23 cellular contexts compared by ENCODE assay signal in genomic region chr12:111936869-111937268, GRCh38.
DNase-seq lines count a peak whose midpoint lies in the region; ATAC-seq and TF ChIP-seq lines count a peak whose summit lies in the region.
"Had no signal": no experiment of that assay in that cellular context is flagged by ENCODE, and none has a peak within 500 bp of the region (broad histone marks: within the 10 kb centered on the region; RNA-seq: fewer than 3 reads in every experiment).

No MANE protein-coding gene starts in this region.

- TF ChIP-seq CTCF in chondrocyte (IDR thresholded peaks at IDR 0.05) = no peak
- TF ChIP-seq CTCF in esophagus muscularis mucosa (IDR thresholded peaks at IDR 0.05) = no peak

- H3K9me3 ChIP-seq in esophagus muscularis mucosa (no peaks in the 10 kb centered on the region), muscle layer of duodenum (ENCODE audit: control insufficient read depth in 1 of 2, low read length in 2 of 2) (no peaks in the 10 kb centered on the region), stomach smooth muscle (ENCODE audit: control insufficient read depth in 2 of 2, low read length in 2 of 2) (no peaks in the 10 kb centered on the region)
- H3K9me3 ChIP-seq: HAP-1, MG63 had no signal

- no peaks in the 10 kb centered on the region for H3K36me3 Mint-ChIP-seq in chondrocyte (ENCODE audit: low read depth)
- H3K36me3 Mint-ChIP-seq in activated CD8-positive, alpha-beta memory T cell treated with anti-CD3 and anti-CD28 coated beads, Interleukin-2, amount 10 ng/mL, durations not matched to agents 7 days and 5 days = no peaks in the 10 kb centered on the region

- DNase-seq in chondrocyte (ENCODE audit: low spot score) (no peak), esophagus muscularis mucosa (ENCODE audit: extremely low spot score) (no peak), NCI-H1092 (lab: John Stamatoyannopoulos, UW) (no peak), NCI-H146 treated with DMSO at 0.1 percent for 48 hours (lab: John Stamatoyannopoulos, UW; ENCODE audit: unreplicated experiment) (no peak)
- DNase-seq in activated CD8-positive, alpha-beta memory T cell treated with anti-CD3 and anti-CD28 coated beads, Interleukin-2, amount 10 ng/mL, durations not matched to agents 7 days and 5 days = no peak
- DNase-seq: CD4-positive, CD25-positive, alpha-beta regulatory T cell; COR-L47; DMS 273 treated with DMSO at 0.1 percent for 48 hours; DND-41; MG63; NCI-H1417 treated with DMSO at 0.1 percent for 48 hours; NCI-H187 treated with DMSO at 0.1 percent for 48 hours; NCI-H2107; NCI-H446 treated with DMSO at 0.1 percent for 48 hours had no signal

- no peaks in the 10 kb centered on the region for H3K9me3 Mint-ChIP-seq in chondrocyte (ENCODE audit: low read depth)
- H3K9me3 Mint-ChIP-seq in activated CD8-positive, alpha-beta memory T cell treated with anti-CD3 and anti-CD28 coated beads, Interleukin-2, amount 10 ng/mL, durations not matched to agents 7 days and 5 days (ENCODE audit: low read depth) = no peaks in the 10 kb centered on the region
- H3K9me3 Mint-ChIP-seq: GM23338 had no signal

- H3K36me3 ChIP-seq in esophagus muscularis mucosa (peaks cover 2 to 10% (median 5%) of the 10 kb centered on the region in 4 donors), muscle layer of duodenum (ENCODE audit: control insufficient read depth in 1 of 2, insufficient read depth in 2 of 2, low read length in 2 of 2) (no peaks in the 10 kb centered on the region), stomach smooth muscle (ENCODE audit: control insufficient read depth in 2 of 2, insufficient read depth in 2 of 2, low read length in 2 of 2) (no peaks in the 10 kb centered on the region)
- H3K36me3 ChIP-seq: HAP-1, MG63 had no signal

- CTCF ChIA-PET in activated CD8-positive, alpha-beta memory T cell treated with anti-CD3 and anti-CD28 coated beads, Interleukin-2, amount 10 ng/mL, durations not matched to agents 7 days and 5 days (lab: Charles Lee) = interaction anchor here (1.0 kb wide), 1 partner anchor 406 kb away, joined by 3 read pairs; no protein-coding TSS in a partner anchor

- peaks cover 6 to 19% (median 15%) of the 10 kb centered on the region in 4 donors for H3K4me1 ChIP-seq in esophagus muscularis mucosa
- no peaks in the 10 kb centered on the region for H3K4me1 ChIP-seq in muscle layer of duodenum (ENCODE audit: control insufficient read depth in 1 of 2, insufficient read depth in 2 of 2, low read length in 2 of 2)
- H3K4me1 ChIP-seq in stomach smooth muscle (ENCODE audit: control insufficient read depth, insufficient read depth, low read length) = no peaks in the 10 kb centered on the region
- H3K4me1 ChIP-seq: HAP-1 had no signal

- no peak for TF ChIP-seq POLR2A in esophagus muscularis mucosa (IDR thresholded peaks at IDR 0.05; ENCODE audit: low read depth)

- peak overlapping the region in 1 of 4 donors; percentile 4 for H3K4me3 ChIP-seq in esophagus muscularis mucosa
- H3K4me3 ChIP-seq in muscle layer of duodenum (ENCODE audit: low read depth in 1 of 2, low read length in 2 of 2) = no peak overlapping the region
- H3K4me3 ChIP-seq in stomach smooth muscle (ENCODE audit: low read length in 2 of 2) = peak overlapping the region in 1 of 2 donors; percentile 1
- H3K4me3 ChIP-seq: GM12878, GM23338, HAP-1, K562, MG63 had no signal

- H3K27me3 ChIP-seq in esophagus muscularis mucosa (no peaks in the 10 kb centered on the region), muscle layer of duodenum (ENCODE audit: low read depth, low read length) (no peaks in the 10 kb centered on the region), stomach smooth muscle (ENCODE audit: control insufficient read depth in 1 of 2, insufficient read depth in 2 of 2, low read length in 2 of 2) (no peaks in the 10 kb centered on the region)
- H3K27me3 ChIP-seq: MG63 had no signal

- no peak overlapping the region for H3K4me3 Mint-ChIP-seq in chondrocyte (ENCODE audit: unreplicated experiment)
- H3K4me3 Mint-ChIP-seq in activated CD8-positive, alpha-beta memory T cell treated with anti-CD3 and anti-CD28 coated beads, Interleukin-2, amount 10 ng/mL, durations not matched to agents 7 days and 5 days = no peak overlapping the region
- H3K4me3 Mint-ChIP-seq: CD4-positive, CD25-positive, alpha-beta regulatory T cell; GM23338 had no signal

- TF ChIP-seq EP300 in esophagus muscularis mucosa (IDR thresholded peaks at IDR 0.05) = no peak

- H3K4me1 Mint-ChIP-seq in chondrocyte (ENCODE audit: low read depth) = peaks cover 19% of the 10 kb centered on the region
- H3K4me1 Mint-ChIP-seq in activated CD8-positive, alpha-beta memory T cell treated with anti-CD3 and anti-CD28 coated beads, Interleukin-2, amount 10 ng/mL, durations not matched to agents 7 days and 5 days = no peaks in the 10 kb centered on the region

- no peak overlapping the region for H3K9ac ChIP-seq in stomach smooth muscle (ENCODE audit: low read length in 2 of 2)

- intact Hi-C loops in esophagus muscularis mucosa (cut with DNase I) = no loop called here

- no peaks in the 10 kb centered on the region for H3K27me3 Mint-ChIP-seq in chondrocyte (ENCODE audit: low read depth)
- no peaks in the 10 kb centered on the region for H3K27me3 Mint-ChIP-seq in activated CD8-positive, alpha-beta memory T cell treated with anti-CD3 and anti-CD28 coated beads, Interleukin-2, amount 10 ng/mL, durations not matched to agents 7 days and 5 days
- H3K27me3 Mint-ChIP-seq: CD4-positive, CD25-positive, alpha-beta regulatory T cell had no signal

- H3K27ac Mint-ChIP-seq in chondrocyte (ENCODE audit: unreplicated experiment) = peak overlapping the region; percentile 87
- H3K27ac Mint-ChIP-seq in activated CD8-positive, alpha-beta memory T cell treated with anti-CD3 and anti-CD28 coated beads, Interleukin-2, amount 10 ng/mL, durations not matched to agents 7 days and 5 days = no peak overlapping the region
- H3K27ac Mint-ChIP-seq: CD4-positive, CD25-positive, alpha-beta regulatory T cell; GM23338 had no signal

- ATAC-seq in activated CD8-positive, alpha-beta memory T cell treated with anti-CD3 and anti-CD28 coated beads, Interleukin-2, amount 10 ng/mL, durations not matched to agents 7 days and 5 days = no peak
- ATAC-seq: GM12878, GM23338, HepG2, K562 had no signal

- H3K27ac ChIP-seq in esophagus muscularis mucosa (replicated peaks in 1 of 4) (peak overlapping the region; percentile 45 to 74 (median 68)), muscle layer of duodenum (ENCODE audit: low read length) (peak overlapping the region; percentile 68), stomach smooth muscle (ENCODE audit: low read length) (peak overlapping the region; percentile 2)
- H3K27ac ChIP-seq: HL-60, RWPE1 had no signal

Comparison
In these comparisons a context has a peak if more than half of its experiments do, and no peak if none do; other contexts are left out.
1. H3K27ac ChIP-seq: peak in every context shown above with its lines; median percentile 68 in muscle layer of duodenum; 68 in esophagus muscularis mucosa; 2 in stomach smooth muscle.